In the genomic region with DNA sequence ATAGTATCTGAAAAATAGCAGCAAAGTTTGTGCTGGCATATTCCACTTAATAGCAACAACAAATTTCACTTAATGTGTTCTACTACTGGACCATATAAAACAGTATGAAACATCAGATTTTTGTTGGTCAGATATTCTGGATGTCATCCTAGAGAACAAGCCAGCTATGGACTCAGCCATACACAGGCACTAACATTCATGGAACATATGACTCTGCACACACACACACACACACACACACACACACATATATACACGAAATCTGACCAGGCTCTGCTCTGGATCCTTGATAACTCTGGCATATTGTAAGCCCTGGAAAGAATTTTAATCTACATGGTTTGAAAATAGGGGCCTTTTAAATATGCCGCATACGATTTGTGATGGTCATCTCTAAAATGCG, we compare ENCODE assay signal across 21 cellular contexts. TPM values are rescaled to one million over a fixed set of nuclear protein-coding genes. Genes with fewer than 3 reads are reported as not detected.
DNase-seq lines count a peak whose midpoint lies in the region; ATAC-seq, FAIRE-seq and TF ChIP-seq lines count a peak whose summit lies in the region.
"Had no signal": no experiment of that assay in that cellular context is flagged by ENCODE, and none has a peak within 500 bp of the region (broad histone marks: within the 10 kb centered on the region; RNA-seq: fewer than 3 reads in every experiment).

No MANE protein-coding gene starts in this region.

- H3K4me1 ChIP-seq in HEK293 (ENCODE audit: control insufficient read depth, insufficient read depth, low read length) (peaks cover under 1% of the 10 kb centered on the region; the same call in 1 of the 2 replicates), left lung (no peaks in the 10 kb centered on the region)
- H3K4me1 ChIP-seq: BLaER1 treated with 17β-estradiol and CSF1 and Interleukin-3, amounts not matched to agents 10 nM and 100 nM had no signal

- POLR2A ChIA-PET in HEK293 (lab: Yijun Ruan, JAX), result no interaction called here

- H3K27me3 ChIP-seq in left lung, result peaks cover 0 to 3% of the 10 kb centered on the region in 2 donors

- H3K4me3 ChIP-seq in HEK293 (ENCODE audit: low read depth, low read length), result no peak overlapping the region
- H3K4me3 ChIP-seq in coronary artery, result no peak overlapping the region
- no peak overlapping the region for H3K4me3 ChIP-seq in left lung
- H3K4me3 ChIP-seq: BLaER1 treated with 17β-estradiol and CSF1 and Interleukin-3, amounts not matched to agents 10 nM and 100 nM; GM12878 had no signal

- DNase-seq in coronary artery (ENCODE audit: low spot score), result no peak
- DNase-seq in left lung, result no peak
- no peak for DNase-seq in urothelium cell line (ENCODE audit: low spot score)
- DNase-seq in RPMI8226, result no peak
- no peak for DNase-seq in stimulated activated naive CD8-positive, alpha-beta T cell treated with anti-CD3 and anti-CD28 coated beads, Interleukin-15, Interleukin-2, amounts not matched to agents 100 U/mL and 50 U/mL, for 24 hours
- DNase-seq in NCI-H1930 (lab: John Stamatoyannopoulos, UW), result no peak
- DNase-seq: 8988T; CD4-positive, alpha-beta memory T cell; DND-41; IMR-90; MV-4-11; NCI-H1105 treated with DMSO at 0.1 percent for 48 hours; NCI-H2081 treated with DMSO at 0.1 percent for 48 hours; NCI-H446 treated with DMSO at 0.1 percent for 48 hours; NCI-H526 treated with DMSO at 0.1 percent for 48 hours; OCI-M1; SHP77 had no signal

- intact Hi-C loops in left lung (cut with DNase I), result no loop called here

- CTCF ChIA-PET in HEK293 (lab: Yijun Ruan, JAX), result interaction anchor here (1.8 kb wide), 1 partner anchor 15 kb away, joined by 5 read pairs; no protein-coding TSS in a partner anchor

- H3K9me3 ChIP-seq in HEK293 (ENCODE audit: control insufficient read depth, insufficient read depth, low read depth, low read length) (no peaks in the 10 kb centered on the region), left lung (no peaks in the 10 kb centered on the region)
- H3K9me3 ChIP-seq: BLaER1 treated with 17β-estradiol and CSF1 and Interleukin-3, amounts not matched to agents 10 nM and 100 nM had no signal

- no peaks in the 10 kb centered on the region for H3K36me3 ChIP-seq in HEK293 (ENCODE audit: control insufficient read depth in 2 of 2, insufficient read depth in 1 of 2, low read length in 2 of 2)
- H3K36me3 ChIP-seq in left lung, result no peaks in the 10 kb centered on the region
- H3K36me3 ChIP-seq: BLaER1 treated with 17β-estradiol and CSF1 and Interleukin-3, amounts not matched to agents 10 nM and 100 nM had no signal

- no peak overlapping the region for H3K27ac ChIP-seq in HEK293 (ENCODE audit: extremely low read depth, low read depth, low read length)
- peak overlapping the region; percentile 63 to 66 for H3K27ac ChIP-seq in coronary artery
- peak overlapping the region in 1 of 2 donors; percentile 28 for H3K27ac ChIP-seq in left lung
- H3K27ac ChIP-seq: BLaER1 treated with 17β-estradiol and CSF1 and Interleukin-3, amounts not matched to agents 10 nM and 100 nM had no signal

- TF ChIP-seq CTCF in HEK293 (tag by site-specific recombination; IDR thresholded peaks at IDR 0.05) (no peak), coronary artery (IDR thresholded peaks at IDR 0.05) (no peak), left lung (IDR thresholded peaks at IDR 0.05) (no peak)

- FAIRE-seq in urothelium cell line (lab: Jason Lieb, UNC), result peak; percentile 13
- FAIRE-seq: GM12878, RCC 7860 had no signal

- ATAC-seq in left lung, result peak; percentile 33
- no peak for ATAC-seq in stimulated activated naive CD8-positive, alpha-beta T cell treated with anti-CD3 and anti-CD28 coated beads, Interleukin-15, Interleukin-2, amounts not matched to agents 100 U/mL and 50 U/mL, for 24 hours
- ATAC-seq: GM12878 had no signal

TF ChIP-seq in HEK293, 187 proteins besides CTCF, POLR2A, EP300 and RAD21:
- TF ChIP-seq, protein P1, sequence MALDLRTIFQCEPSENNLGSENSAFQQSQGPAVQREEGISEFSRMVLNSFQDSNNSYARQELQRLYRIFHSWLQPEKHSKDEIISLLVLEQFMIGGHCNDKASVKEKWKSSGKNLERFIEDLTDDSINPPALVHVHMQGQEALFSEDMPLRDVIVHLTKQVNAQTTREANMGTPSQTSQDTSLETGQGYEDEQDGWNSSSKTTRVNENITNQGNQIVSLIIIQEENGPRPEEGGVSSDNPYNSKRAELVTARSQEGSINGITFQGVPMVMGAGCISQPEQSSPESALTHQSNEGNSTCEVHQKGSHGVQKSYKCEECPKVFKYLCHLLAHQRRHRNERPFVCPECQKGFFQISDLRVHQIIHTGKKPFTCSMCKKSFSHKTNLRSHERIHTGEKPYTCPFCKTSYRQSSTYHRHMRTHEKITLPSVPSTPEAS (tag by site-specific recombination; IDR thresholded peaks at IDR 0.05), result 0 out of 2 replicates have a peak, but pooled peaks have one; percentile 50
- TF ChIP-seq ZNF624 (tag by site-specific recombination; IDR thresholded peaks at IDR 0.05), result no peak

RNA-seq across cellular contexts. Expression of a gene that starts 18.9 kb away (rescaled TPM):
- total RNA-seq in left lung, result 10 to 100 TPM; 53.4 to 76.0 TPM
- total RNA-seq: CD4-positive, alpha-beta memory T cell had no signal
